In the genomic region with DNA sequence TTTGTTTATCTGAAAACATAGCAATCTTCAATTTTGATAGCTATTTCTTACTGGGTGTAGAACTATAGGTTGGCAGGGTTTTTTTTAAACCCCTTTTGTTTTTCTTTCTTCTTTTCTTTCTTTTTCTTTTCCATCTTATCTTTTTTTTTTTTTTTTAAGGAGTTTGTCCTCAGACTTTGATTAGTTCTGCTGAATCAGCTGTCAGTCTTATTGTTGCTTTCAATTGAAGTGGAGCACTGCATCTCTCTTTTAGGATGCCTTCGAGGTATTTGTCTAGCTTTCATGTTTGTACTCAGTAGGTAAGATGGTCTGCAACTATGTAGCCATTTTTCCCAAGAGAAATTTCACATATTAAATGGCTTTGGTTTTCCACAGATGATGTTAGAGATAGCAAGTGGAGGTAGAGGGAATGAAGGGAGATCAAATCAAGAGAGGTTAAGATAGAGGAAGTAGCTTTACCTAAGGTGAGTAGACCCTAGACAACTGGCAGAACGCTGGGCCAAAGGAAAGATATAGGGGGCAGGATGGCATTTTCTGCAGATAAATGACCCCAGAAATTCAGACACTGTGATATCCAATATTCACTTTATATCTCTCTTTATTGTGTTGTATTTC, we compare ENCODE assay signal across 18 cellular contexts.
A peak's percentile ranks its signal among the peaks of the same experiment; 100 is the strongest.
DNase-seq lines count a peak whose midpoint lies in the region; ATAC-seq and TF ChIP-seq lines count a peak whose summit lies in the region.
"Had no signal": no experiment of that assay in that cellular context is flagged by ENCODE, and none has a peak within 500 bp of the region (broad histone marks: within the 10 kb centered on the region; RNA-seq: fewer than 3 reads in every experiment).

No MANE protein-coding gene starts in this region.

- ATAC-seq in heart left ventricle, result no peak
- ATAC-seq in right cardiac atrium, result no peak
- ATAC-seq in lower lobe of right lung, result no peak
- no peak for ATAC-seq in stimulated activated naive B cell treated with anti-CD40 and anti-IgM and Interleukin-4, amounts not matched to agents 10 μg/mL and 1 μg/mL and 100 μg/mL, for 72 hours (replicated peaks)
- no peak for ATAC-seq in activated CD8-positive, alpha-beta T cell treated with anti-CD3 and anti-CD28 coated beads, Interleukin-2, amount 10 ng/mL, durations not matched to agents 7 days and 5 days
- ATAC-seq: Right ventricle myocardium inferior had no signal

- no peak overlapping the region for H3K4me3 ChIP-seq in heart left ventricle
- H3K4me3 ChIP-seq in right cardiac atrium (ENCODE audit: low read length), result no peak overlapping the region
- H3K4me3 ChIP-seq in OCI-LY7 (ENCODE audit: low read depth, low read length, poor library complexity, severe bottlenecking), result peak overlapping the region; percentile 51
- no peak overlapping the region for H3K4me3 ChIP-seq in lower lobe of right lung
- H3K4me3 ChIP-seq: breast epithelium, esophagus squamous epithelium, lung, transverse colon had no signal

- no peaks in the 10 kb centered on the region for H3K36me3 ChIP-seq in heart left ventricle
- no peaks in the 10 kb centered on the region for H3K36me3 ChIP-seq in OCI-LY7 (ENCODE audit: insufficient read depth, low read length)
- no peaks in the 10 kb centered on the region for H3K36me3 ChIP-seq in lower lobe of right lung
- H3K36me3 ChIP-seq: breast epithelium, esophagus squamous epithelium, transverse colon had no signal

- H2AFZ ChIP-seq in OCI-LY7 (ENCODE audit: low read length), result no peak overlapping the region; the same call in 1 of the 2 replicates

- H3K4me2 ChIP-seq in OCI-LY7 (ENCODE audit: low read length), result peak overlapping the region; percentile 81

- 84 to 97% (median 90%) methylated on average over 2 of the region's 2 CpGs for WGBS in heart left ventricle, 4 donors
- 91% methylated on average over 2 of the region's 2 CpGs for WGBS in right cardiac atrium

- H3K36me3 Mint-ChIP-seq in stimulated activated naive B cell treated with anti-CD40 and anti-IgM and Interleukin-4, amounts not matched to agents 10 μg/mL and 1 μg/mL and 100 μg/mL, for 72 hours, result no peaks in the 10 kb centered on the region
- no peaks in the 10 kb centered on the region for H3K36me3 Mint-ChIP-seq in glutamatergic neuron (ENCODE audit: unreplicated experiment)
- H3K36me3 Mint-ChIP-seq in activated CD8-positive, alpha-beta T cell treated with anti-CD3 and anti-CD28 coated beads, Interleukin-2, amount 10 ng/mL, durations not matched to agents 7 days and 5 days (ENCODE audit: low read depth), result no peaks in the 10 kb centered on the region
- H3K36me3 Mint-ChIP-seq: CD8-positive, alpha-beta memory T cell had no signal

- H3K9me3 ChIP-seq in heart left ventricle (no peaks in the 10 kb centered on the region), right cardiac atrium (ENCODE audit: control insufficient read depth, low read length) (no peaks in the 10 kb centered on the region), OCI-LY7 (ENCODE audit: low read length) (peaks cover 4% of the 10 kb centered on the region; the same call in 1 of the 2 replicates), lower lobe of right lung (no peaks in the 10 kb centered on the region)
- H3K9me3 ChIP-seq: breast epithelium, esophagus squamous epithelium, transverse colon had no signal

- H3K27ac ChIP-seq in heart left ventricle (peak overlapping the region in 9 of 12 donors; percentile 66 to 91 (median 76)), right cardiac atrium (ENCODE audit: low read length) (no peak overlapping the region), OCI-LY7 (ENCODE audit: low read depth, low read length, poor library complexity, severe bottlenecking) (peak overlapping the region; percentile 94), lower lobe of right lung (peak overlapping the region; percentile 3)
- H3K27ac ChIP-seq: breast epithelium had no signal

- no peak overlapping the region for H3K4me3 Mint-ChIP-seq in stimulated activated naive B cell treated with anti-CD40 and anti-IgM and Interleukin-4, amounts not matched to agents 10 μg/mL and 1 μg/mL and 100 μg/mL, for 72 hours
- no peak overlapping the region for H3K4me3 Mint-ChIP-seq in glutamatergic neuron (ENCODE audit: unreplicated experiment)
- H3K4me3 Mint-ChIP-seq in activated CD8-positive, alpha-beta T cell treated with anti-CD3 and anti-CD28 coated beads, Interleukin-2, amount 10 ng/mL, durations not matched to agents 7 days and 5 days, result no peak overlapping the region
- H3K4me3 Mint-ChIP-seq: nephron progenitor cell had no signal

- CTCF ChIA-PET in OCI-LY7 (lab: Charles Lee; ENCODE audit: unreplicated experiment), result interaction anchor here (0.5 to 0.6 kb wide), 2 partner anchors 9 to 10 kb away, joined by 3 read pairs; no protein-coding TSS in a partner anchor
- CTCF ChIA-PET in activated CD8-positive, alpha-beta T cell treated with anti-CD3 and anti-CD28 coated beads, Interleukin-2, amount 10 ng/mL, durations not matched to agents 7 days and 5 days (lab: Charles Lee), result interaction anchor here (1.0 to 8.3 kb wide), 7 partner anchors 9 to 354 kb away, joined by 3 to 80 read pairs (median 4); no protein-coding TSS in a partner anchor

- peak overlapping the region; percentile 66 for H3K27ac Mint-ChIP-seq in stimulated activated naive B cell treated with anti-CD40 and anti-IgM and Interleukin-4, amounts not matched to agents 10 μg/mL and 1 μg/mL and 100 μg/mL, for 72 hours
- H3K27ac Mint-ChIP-seq in glutamatergic neuron (ENCODE audit: unreplicated experiment), result no peak overlapping the region
- no peak overlapping the region for H3K27ac Mint-ChIP-seq in activated CD8-positive, alpha-beta T cell treated with anti-CD3 and anti-CD28 coated beads, Interleukin-2, amount 10 ng/mL, durations not matched to agents 7 days and 5 days
- H3K27ac Mint-ChIP-seq: nephron progenitor cell had no signal

- no peak for TF ChIP-seq POLR2A in heart left ventricle (IDR thresholded peaks at IDR 0.05)

- peaks cover 5% of the 10 kb centered on the region; the same call in 1 of the 2 replicates for H3K79me2 ChIP-seq in OCI-LY7 (ENCODE audit: insufficient read depth, low read depth, low read length)

- DNase-seq in heart left ventricle, result no peak
- DNase-seq in right cardiac atrium, result no peak
- DNase-seq in OCI-LY7 (ENCODE audit: low spot score), result no peak
- DNase-seq in lower lobe of right lung, result no peak
- no peak for DNase-seq in stimulated activated naive B cell treated with anti-CD40 and anti-IgM and Interleukin-4, amounts not matched to agents 10 μg/mL and 1 μg/mL and 100 μg/mL, for 72 hours
- DNase-seq in anterior cingulate cortex (lab: John Stamatoyannopoulos, UW), result no peak
- no peak for DNase-seq in glutamatergic neuron
- no peak for DNase-seq in activated CD8-positive, alpha-beta T cell treated with anti-CD3 and anti-CD28 coated beads, Interleukin-2, amount 10 ng/mL, durations not matched to agents 7 days and 5 days
- DNase-seq: CD8-positive, alpha-beta memory T cell; esophagus squamous epithelium; MV-4-11; NCI-H2029 treated with DMSO at 0.1 percent for 48 hours; NCI-H446; nephron progenitor cell; transverse colon had no signal

- peaks cover 3 to 46% (median 18%) of the 10 kb centered on the region in 12 donors for H3K4me1 ChIP-seq in heart left ventricle
- peaks cover 3% of the 10 kb centered on the region for H3K4me1 ChIP-seq in right cardiac atrium (ENCODE audit: control insufficient read depth, insufficient read depth, low read length)
- peaks cover 77% of the 10 kb centered on the region for H3K4me1 ChIP-seq in OCI-LY7 (ENCODE audit: insufficient read depth, low read length, poor library complexity, severe bottlenecking)
- peaks cover 33% of the 10 kb centered on the region for H3K4me1 ChIP-seq in lower lobe of right lung
- H3K4me1 ChIP-seq: breast epithelium had no signal

- no peaks in the 10 kb centered on the region for H3K9me3 Mint-ChIP-seq in stimulated activated naive B cell treated with anti-CD40 and anti-IgM and Interleukin-4, amounts not matched to agents 10 μg/mL and 1 μg/mL and 100 μg/mL, for 72 hours
- H3K9me3 Mint-ChIP-seq in glutamatergic neuron (ENCODE audit: unreplicated experiment), result peaks cover 2% of the 10 kb centered on the region
- H3K9me3 Mint-ChIP-seq in activated CD8-positive, alpha-beta T cell treated with anti-CD3 and anti-CD28 coated beads, Interleukin-2, amount 10 ng/mL, durations not matched to agents 7 days and 5 days (ENCODE audit: insufficient read depth), result no peaks in the 10 kb centered on the region
- H3K9me3 Mint-ChIP-seq: CD8-positive, alpha-beta memory T cell; nephron progenitor cell had no signal

- H3K27me3 ChIP-seq in heart left ventricle (no peaks in the 10 kb centered on the region), right cardiac atrium (ENCODE audit: control insufficient read depth, insufficient read depth) (no peaks in the 10 kb centered on the region), lower lobe of right lung (ENCODE audit: low read depth) (no peaks in the 10 kb centered on the region)
- H3K27me3 ChIP-seq: breast epithelium, esophagus squamous epithelium, transverse colon had no signal

- no peaks in the 10 kb centered on the region for H3K9me2 ChIP-seq in OCI-LY7 (ENCODE audit: insufficient read depth, low read length)

- POLR2A ChIA-PET in OCI-LY7 (lab: Charles Lee), result interaction anchor here (0.5 to 10.4 kb wide), 21 partner anchors 9 to 830 kb away, joined by 3 to 102 read pairs (median 4); no protein-coding TSS in a partner anchor
- POLR2A ChIA-PET in activated CD8-positive, alpha-beta T cell treated with anti-CD3 and anti-CD28 coated beads, Interleukin-2, amount 10 ng/mL, durations not matched to agents 7 days and 5 days (lab: Charles Lee), result interaction anchor here (0.6 to 1.0 kb wide), 4 partner anchors 9 to 356 kb away, joined by 3 to 4 read pairs (median 3); no protein-coding TSS in a partner anchor

- TF ChIP-seq CTCF in heart left ventricle (IDR thresholded peaks at IDR 0.05) (no peak), OCI-LY7 (conservative IDR thresholded peaks at IDR 0.05; ENCODE audit: low read length) (no peak), lower lobe of right lung (IDR thresholded peaks at IDR 0.05) (no peak), glutamatergic neuron (IDR thresholded peaks at IDR 0.05; ENCODE audit: partially characterized antibody, unreplicated experiment) (no peak)

- H3K27me3 Mint-ChIP-seq in stimulated activated naive B cell treated with anti-CD40 and anti-IgM and Interleukin-4, amounts not matched to agents 10 μg/mL and 1 μg/mL and 100 μg/mL, for 72 hours, result no peaks in the 10 kb centered on the region
- H3K27me3 Mint-ChIP-seq in glutamatergic neuron (ENCODE audit: unreplicated experiment), result peaks cover 2% of the 10 kb centered on the region
- no peaks in the 10 kb centered on the region for H3K27me3 Mint-ChIP-seq in activated CD8-positive, alpha-beta T cell treated with anti-CD3 and anti-CD28 coated beads, Interleukin-2, amount 10 ng/mL, durations not matched to agents 7 days and 5 days (ENCODE audit: low read depth)
- H3K27me3 Mint-ChIP-seq: CD8-positive, alpha-beta memory T cell had no signal

- peaks cover 46 to 71% of the 10 kb centered on the region in 2 donors for H3K4me1 Mint-ChIP-seq in stimulated activated naive B cell treated with anti-CD40 and anti-IgM and Interleukin-4, amounts not matched to agents 10 μg/mL and 1 μg/mL and 100 μg/mL, for 72 hours
- H3K4me1 Mint-ChIP-seq in glutamatergic neuron (ENCODE audit: low read depth, unreplicated experiment), result no peaks in the 10 kb centered on the region
- H3K4me1 Mint-ChIP-seq in activated CD8-positive, alpha-beta T cell treated with anti-CD3 and anti-CD28 coated beads, Interleukin-2, amount 10 ng/mL, durations not matched to agents 7 days and 5 days (ENCODE audit: low read depth), result peaks cover 62% of the 10 kb centered on the region

- no TSS peak for BruUV-seq in OCI-LY7 (replicated peaks; lab: Mats Ljungman, UMichigan)

- intact Hi-C loops in heart left ventricle (cut with DNase I) (no loop called here), right cardiac atrium (cut with DNase I) (no loop called here), OCI-LY7 (cut with micrococcal nuclease; ENCODE audit: unreplicated experiment) (loop anchor here (5.0 to 10.0 kb wide), 2 partner anchors 61 to 929 kb away; no protein-coding TSS in a partner anchor), lower lobe of right lung (cut with DNase I) (no loop called here)

- no peaks in the 10 kb centered on the region for H4K20me1 ChIP-seq in OCI-LY7 (ENCODE audit: insufficient read depth, low read length)
